8 cellular contexts compared by ENCODE assay signal in the genomic region with DNA sequence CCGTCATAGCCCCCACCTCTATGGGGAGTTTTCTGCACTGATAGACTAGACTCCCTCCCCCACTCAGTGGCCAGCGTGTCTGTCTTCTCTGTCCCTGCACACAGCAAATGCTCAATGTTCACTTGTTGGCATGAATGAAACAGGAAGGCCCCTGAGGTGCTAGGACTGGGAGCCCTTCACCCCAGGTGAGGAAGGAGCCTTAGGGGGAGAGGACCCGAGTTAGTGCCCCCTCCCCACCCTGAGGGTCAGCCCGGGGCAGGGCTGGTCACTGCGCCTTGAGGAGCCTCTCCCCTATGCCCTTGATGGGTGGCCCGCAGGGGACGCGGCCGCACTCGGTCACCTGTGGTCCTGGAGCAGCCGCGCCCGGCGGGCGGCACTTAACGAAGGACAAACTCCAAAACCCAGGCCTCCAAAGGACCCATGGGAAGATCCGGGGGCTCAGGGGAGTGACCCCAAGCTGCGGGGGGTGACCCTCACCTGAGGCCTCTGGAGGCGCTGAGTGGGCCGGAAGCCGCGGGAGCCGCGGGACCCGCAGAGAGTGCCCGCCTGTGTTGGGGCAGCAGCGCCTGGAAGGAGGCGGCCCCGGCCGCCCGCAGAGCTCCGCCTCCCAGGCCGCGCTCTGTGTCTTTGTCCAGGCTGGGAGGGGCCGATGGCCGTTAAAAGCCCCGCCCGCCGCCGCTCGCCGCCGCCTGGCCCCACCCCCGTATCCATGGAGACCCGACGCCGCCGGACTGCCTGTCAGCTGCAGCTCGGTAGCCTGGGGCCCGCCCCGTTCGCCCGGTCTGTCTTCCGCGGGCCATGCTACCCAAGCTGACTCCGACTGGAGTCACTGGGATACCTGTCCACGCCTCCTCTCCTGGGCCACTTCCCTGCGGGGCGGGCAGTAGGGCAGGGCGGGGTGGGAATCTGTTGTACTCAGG. TPM values are rescaled to one million over a fixed set of nuclear protein-coding genes. Genes with fewer than 3 reads are reported as not detected.
DNase-seq lines count a peak whose midpoint lies in the region; ATAC-seq and TF ChIP-seq lines count a peak whose summit lies in the region.

No MANE protein-coding gene starts in this region.

- H3K27me3 Mint-ChIP-seq in GM23338 (ENCODE audit: insufficient read depth, low read depth, poor library complexity) (peaks cover 21% of the 10 kb centered on the region), nephron progenitor cell (ENCODE audit: low read depth, poor library complexity) (peaks cover 3% of the 10 kb centered on the region)

- H3K27ac Mint-ChIP-seq in GM23338 (no peak overlapping the region), nephron progenitor cell (no peak overlapping the region)

- H3K4me3 Mint-ChIP-seq in GM23338 (peak overlapping the region; percentile 63), nephron progenitor cell (peak overlapping the region; percentile 77)

- no peaks in the 10 kb centered on the region for H3K9me2 ChIP-seq in GM23338 (ENCODE audit: insufficient read depth)

- no peaks in the 10 kb centered on the region for H3K79me2 ChIP-seq in GM23338 (replicated peaks; ENCODE audit: insufficient read depth)

- H4K20me1 ChIP-seq in GM23338 (replicated peaks; ENCODE audit: insufficient read depth) = peaks cover 14% of the 10 kb centered on the region

- TF ChIP-seq CTCF in GM23338 (conservative IDR thresholded peaks at IDR 0.05; ENCODE audit: low read depth in 2 of 2) = no peak
- no peak for TF ChIP-seq CTCF in LNCaP clone FGC (IDR thresholded peaks at IDR 0.05; ENCODE audit: control insufficient read depth, extremely low read depth, insufficient read depth)
- TF ChIP-seq CTCF in RWPE1 (conservative IDR thresholded peaks at IDR 0.05; ENCODE audit: low read depth) = no peak
- no peak for TF ChIP-seq CTCF in nephron progenitor cell (IDR thresholded peaks at IDR 0.05)

- H3K4me1 Mint-ChIP-seq in GM23338 (peaks cover 25% of the 10 kb centered on the region), nephron progenitor cell (peaks cover 35% of the 10 kb centered on the region)

- H3K9me3 Mint-ChIP-seq in GM23338 (no peaks in the 10 kb centered on the region; the same call in 2 of the 3 replicates), nephron progenitor cell (no peaks in the 10 kb centered on the region)

- no peaks in the 10 kb centered on the region for H3K36me3 ChIP-seq in GM23338 (ENCODE audit: insufficient read depth)

- peak; percentile 93 for DNase-seq in EH (ENCODE audit: low read depth)
- peak; percentile 97 for DNase-seq in GM23338 (ENCODE audit: low spot score)
- peak; percentile 63 for DNase-seq in LNCaP clone FGC (ENCODE audit: low read depth)
- peak; percentile 88 for DNase-seq in RWPE1 (ENCODE audit: low spot score)
- peak; percentile 93 for DNase-seq in activated effector memory CD4-positive, alpha-beta T cell treated with anti-CD3 and anti-CD28 coated beads, Interleukin-2, amount 50 U/mL, for 16 hours
- DNase-seq in fibroblast of the conjunctiva (ENCODE audit: low read depth) = peak; percentile 71
- peak; percentile 99 for DNase-seq in nephron progenitor cell
- peak; percentile 83 for DNase-seq in stimulated activated naive CD4-positive, alpha-beta T cell treated with Interleukin-2 at 50 U/mL for 16 hours (lab: John Stamatoyannopoulos, UW)

- H3K27me3 ChIP-seq in GM23338 (ENCODE audit: insufficient read depth) = peaks cover 4% of the 10 kb centered on the region; the same call in 1 of the 2 replicates

- peak overlapping the region; percentile 89 for H3K4me2 ChIP-seq in GM23338

- H3K36me3 Mint-ChIP-seq in GM23338 (ENCODE audit: low read depth) (no peaks in the 10 kb centered on the region), nephron progenitor cell (ENCODE audit: low read depth) (no peaks in the 10 kb centered on the region)

- H3K4me3 ChIP-seq in GM23338 (peak overlapping the region; percentile 77), LNCaP clone FGC (ENCODE audit: low read depth, low read length) (peak overlapping the region; percentile 61)

- H2AFZ ChIP-seq in GM23338 = peak overlapping the region; percentile 63; the same call in 1 of the 2 replicates

- peak; percentile 78 for ATAC-seq in GM23338

- H3K27ac ChIP-seq in GM23338 (ENCODE audit: low read depth) (no peak overlapping the region), RWPE1 (peak overlapping the region; percentile 61)

- peaks cover 12% of the 10 kb centered on the region; the same call in 1 of the 2 replicates for H3K4me1 ChIP-seq in GM23338 (ENCODE audit: insufficient read depth)

- POLR2A ChIA-PET in RWPE1 (lab: Yijun Ruan, JAX; ENCODE audit: low non-redundant PET) = no interaction called here

- no peaks in the 10 kb centered on the region for H3F3A ChIP-seq in GM23338 (replicated peaks; ENCODE audit: low read depth)

- CTCF ChIA-PET in RWPE1 (lab: Yijun Ruan, JAX) = no interaction called here

TF ChIP-seq in GM23338, 12 proteins besides CTCF, POLR2A, EP300 and RAD21 (continues in another document):
- TF ChIP-seq, protein P1, sequence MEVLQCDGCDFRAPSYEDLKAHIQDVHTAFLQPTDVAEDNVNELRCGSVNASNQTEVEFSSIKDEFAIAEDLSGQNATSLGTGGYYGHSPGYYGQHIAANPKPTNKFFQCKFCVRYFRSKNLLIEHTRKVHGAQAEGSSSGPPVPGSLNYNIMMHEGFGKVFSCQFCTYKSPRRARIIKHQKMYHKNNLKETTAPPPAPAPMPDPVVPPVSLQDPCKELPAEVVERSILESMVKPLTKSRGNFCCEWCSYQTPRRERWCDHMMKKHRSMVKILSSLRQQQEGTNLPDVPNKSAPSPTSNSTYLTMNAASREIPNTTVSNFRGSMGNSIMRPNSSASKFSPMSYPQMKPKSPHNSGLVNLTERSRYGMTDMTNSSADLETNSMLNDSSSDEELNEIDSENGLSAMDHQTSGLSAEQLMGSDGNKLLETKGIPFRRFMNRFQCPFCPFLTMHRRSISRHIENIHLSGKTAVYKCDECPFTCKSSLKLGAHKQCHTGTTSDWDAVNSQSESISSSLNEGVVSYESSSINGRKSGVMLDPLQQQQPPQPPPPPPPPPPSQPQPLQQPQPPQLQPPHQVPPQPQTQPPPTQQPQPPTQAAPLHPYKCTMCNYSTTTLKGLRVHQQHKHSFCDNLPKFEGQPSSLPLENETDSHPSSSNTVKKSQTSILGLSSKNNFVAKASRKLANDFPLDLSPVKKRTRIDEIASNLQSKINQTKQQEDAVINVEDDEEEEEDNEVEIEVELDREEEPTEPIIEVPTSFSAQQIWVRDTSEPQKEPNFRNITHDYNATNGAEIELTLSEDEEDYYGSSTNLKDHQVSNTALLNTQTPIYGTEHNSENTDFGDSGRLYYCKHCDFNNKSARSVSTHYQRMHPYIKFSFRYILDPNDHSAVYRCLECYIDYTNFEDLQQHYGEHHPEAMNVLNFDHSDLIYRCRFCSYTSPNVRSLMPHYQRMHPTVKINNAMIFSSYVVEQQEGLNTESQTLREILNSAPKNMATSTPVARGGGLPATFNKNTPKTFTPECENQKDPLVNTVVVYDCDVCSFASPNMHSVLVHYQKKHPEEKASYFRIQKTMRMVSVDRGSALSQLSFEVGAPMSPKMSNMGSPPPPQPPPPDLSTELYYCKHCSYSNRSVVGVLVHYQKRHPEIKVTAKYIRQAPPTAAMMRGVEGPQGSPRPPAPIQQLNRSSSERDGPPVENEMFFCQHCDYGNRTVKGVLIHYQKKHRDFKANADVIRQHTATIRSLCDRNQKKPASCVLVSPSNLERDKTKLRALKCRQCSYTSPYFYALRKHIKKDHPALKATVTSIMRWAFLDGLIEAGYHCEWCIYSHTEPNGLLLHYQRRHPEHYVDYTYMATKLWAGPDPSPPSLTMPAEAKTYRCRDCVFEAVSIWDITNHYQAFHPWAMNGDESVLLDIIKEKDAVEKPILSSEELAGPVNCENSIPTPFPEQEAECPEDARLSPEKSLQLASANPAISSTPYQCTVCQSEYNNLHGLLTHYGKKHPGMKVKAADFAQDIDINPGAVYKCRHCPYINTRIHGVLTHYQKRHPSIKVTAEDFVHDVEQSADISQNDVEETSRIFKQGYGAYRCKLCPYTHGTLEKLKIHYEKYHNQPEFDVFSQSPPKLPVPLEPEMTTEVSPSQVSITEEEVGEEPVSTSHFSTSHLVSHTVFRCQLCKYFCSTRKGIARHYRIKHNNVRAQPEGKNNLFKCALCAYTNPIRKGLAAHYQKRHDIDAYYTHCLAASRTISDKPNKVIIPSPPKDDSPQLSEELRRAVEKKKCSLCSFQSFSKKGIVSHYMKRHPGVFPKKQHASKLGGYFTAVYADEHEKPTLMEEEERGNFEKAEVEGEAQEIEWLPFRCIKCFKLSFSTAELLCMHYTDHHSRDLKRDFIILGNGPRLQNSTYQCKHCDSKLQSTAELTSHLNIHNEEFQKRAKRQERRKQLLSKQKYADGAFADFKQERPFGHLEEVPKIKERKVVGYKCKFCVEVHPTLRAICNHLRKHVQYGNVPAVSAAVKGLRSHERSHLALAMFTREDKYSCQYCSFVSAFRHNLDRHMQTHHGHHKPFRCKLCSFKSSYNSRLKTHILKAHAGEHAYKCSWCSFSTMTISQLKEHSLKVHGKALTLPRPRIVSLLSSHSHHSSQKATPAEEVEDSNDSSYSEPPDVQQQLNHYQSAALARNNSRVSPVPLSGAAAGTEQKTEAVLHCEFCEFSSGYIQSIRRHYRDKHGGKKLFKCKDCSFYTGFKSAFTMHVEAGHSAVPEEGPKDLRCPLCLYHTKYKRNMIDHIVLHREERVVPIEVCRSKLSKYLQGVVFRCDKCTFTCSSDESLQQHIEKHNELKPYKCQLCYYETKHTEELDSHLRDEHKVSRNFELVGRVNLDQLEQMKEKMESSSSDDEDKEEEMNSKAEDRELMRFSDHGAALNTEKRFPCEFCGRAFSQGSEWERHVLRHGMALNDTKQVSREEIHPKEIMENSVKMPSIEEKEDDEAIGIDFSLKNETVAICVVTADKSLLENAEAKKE (CRISPR knock-in tag; IDR thresholded peaks at IDR 0.05) = no peak
- TF ChIP-seq NANOG (IDR thresholded peaks at IDR 0.05; ENCODE audit: borderline replicate concordance) (no peak), POLR2AphosphoS5 (IDR thresholded peaks at IDR 0.05; ENCODE audit: low read depth) (peak; percentile 53)

RNA-seq across cellular contexts. Expression of a gene that starts 15.4 kb away (rescaled TPM):
- 71.6 and 94.4 TPM in 2 replicates for total RNA-seq in GM23338 (2014; rRNA removed; shearing (Covaris generic))
- 59.5 and 61.5 TPM in 2 replicates for polyA plus RNA-seq in GM23338 (2016; fragmentation: Nextera tagmentation; extraction: Ambion mirVana)

RNA-seq across cellular contexts. Expression of a gene that starts 24.2 kb away (rescaled TPM):
- 23.8 and 36.2 TPM in 2 replicates for total RNA-seq in GM23338 (2014; rRNA removed; shearing (Covaris generic))
- 42.8 and 46.5 TPM in 2 replicates for polyA plus RNA-seq in GM23338 (2016; fragmentation: Nextera tagmentation; extraction: Ambion mirVana)

RNA-seq across cellular contexts. Expression of a gene that starts 58.6 kb away (rescaled TPM):
- 5.1 and 6.9 TPM in 2 replicates for total RNA-seq in GM23338 (2014; rRNA removed; shearing (Covaris generic))
- polyA plus RNA-seq in GM23338 (2016; fragmentation: Nextera tagmentation; extraction: Ambion mirVana) = 4.3 TPM in 2 replicates
